ENCODE assay signal across 21 cellular contexts in genomic region chr11:74462631-74463030, GRCh38. TPM values are rescaled to one million over a fixed set of nuclear protein-coding genes. Genes with fewer than 3 reads are reported as not detected.
DNase-seq lines count a peak whose midpoint lies in the region; ATAC-seq, FAIRE-seq and TF ChIP-seq lines count a peak whose summit lies in the region.
"Had no signal": no experiment of that assay in that cellular context is flagged by ENCODE, and none has a peak within 500 bp of the region (broad histone marks: within the 10 kb centered on the region; RNA-seq: fewer than 3 reads in every experiment).

No MANE protein-coding gene starts in this region.

- DNase-seq in Ammon's horn (ENCODE audit: low spot score) (peak; percentile 34), MV-4-11 (lab: John Stamatoyannopoulos, UW) (peak; percentile 50), coronary artery (ENCODE audit: low spot score) (no peak), pancreas (no peak), erythroblast (lab: John Stamatoyannopoulos, UW) (no peak), HT-29 (ENCODE audit: low spot score) (no peak)
- no peak for DNase-seq in activated naive CD4-positive, alpha-beta T cell treated with Interleukin-2 at 50 U/mL for 16 hours
- no peak for DNase-seq in effector memory CD4-positive, alpha-beta T cell
- DNase-seq: activated CD4-positive, alpha-beta T cell treated with anti-CD3 and anti-CD28 coated beads, Interleukin-2, amount 50 U/mL, for 1 hour; activated naive CD4-positive, alpha-beta T cell treated with anti-CD3 and anti-CD28 coated beads, Interleukin-2, amount 10 ng/mL, durations not matched to agents 7 days and 5 days; CD8-positive, alpha-beta T cell; cortex of kidney; DND-41; H9; natural killer cell; NCI-H226; stimulated activated CD4-positive, alpha-beta T cell treated with anti-CD3 and anti-CD28 coated beads, Interleukin-12 subunit alpha, Interleukin-12 subunit beta, amount 100 ng/mL, for 4 hours; stimulated activated naive CD4-positive, alpha-beta T cell had no signal

- no peaks in the 10 kb centered on the region for H3K9me3 ChIP-seq in pancreas
- no peaks in the 10 kb centered on the region for H3K9me3 ChIP-seq in effector memory CD4-positive, alpha-beta T cell (ENCODE audit: control insufficient read depth, low read length)
- H3K9me3 ChIP-seq: gastrocnemius medialis, SJSA1 had no signal

- FAIRE-seq in pancreas (lab: Jason Lieb, UNC): no peak
- FAIRE-seq: TTC549 had no signal

- H3K27ac ChIP-seq in coronary artery: peak overlapping the region; percentile 9 to 79
- H3K27ac ChIP-seq in pancreas: peak overlapping the region in 3 of 4 donors; percentile 22 to 82 (median 81)
- H3K27ac ChIP-seq in effector memory CD4-positive, alpha-beta T cell (ENCODE audit: insufficient read depth, low read length, poor library complexity, severe bottlenecking): no peak overlapping the region
- H3K27ac ChIP-seq: SJSA1 had no signal

- H3K27me3 ChIP-seq in pancreas: no peaks in the 10 kb centered on the region
- H3K27me3 ChIP-seq in effector memory CD4-positive, alpha-beta T cell (replicated peaks; ENCODE audit: control insufficient read depth, insufficient read depth, low read length, poor library complexity, severe bottlenecking): peaks cover 8% of the 10 kb centered on the region
- H3K27me3 ChIP-seq: gastrocnemius medialis, SJSA1 had no signal

- 81 to 88% methylated on average over 5 of the region's 5 CpGs for WGBS in pancreas, 2 donors

- TF ChIP-seq CTCF in coronary artery (IDR thresholded peaks at IDR 0.05) (no peak), pancreas (IDR thresholded peaks at IDR 0.05) (no peak)

- no peak for TF ChIP-seq POLR2A in erythroblast (IDR thresholded peaks at IDR 0.05; ENCODE audit: low read length)

- intact Hi-C loops in pancreas (cut with DNase I): loop anchor here in 1 of 3 donors (10.0 kb wide), 1 partner anchor 92 kb away; no protein-coding TSS in a partner anchor

- H3K4me3 ChIP-seq in coronary artery (no peak overlapping the region), pancreas (no peak overlapping the region)
- no peak overlapping the region for H3K4me3 ChIP-seq in effector memory CD4-positive, alpha-beta T cell (ENCODE audit: insufficient read depth, low read depth, low read length, poor library complexity, severe bottlenecking)
- H3K4me3 ChIP-seq: SJSA1 had no signal

- H3K36me3 ChIP-seq in pancreas: no peaks in the 10 kb centered on the region
- H3K36me3 ChIP-seq in effector memory CD4-positive, alpha-beta T cell (ENCODE audit: control insufficient read depth, insufficient read depth, low read length): no peaks in the 10 kb centered on the region
- H3K36me3 ChIP-seq: gastrocnemius medialis, SJSA1 had no signal

- no peak for ATAC-seq in pancreas
- ATAC-seq: CD8-positive, alpha-beta T cell had no signal

- peaks cover 0 to 7% (median 4%) of the 10 kb centered on the region in 3 donors for H3K4me1 ChIP-seq in pancreas
- no peaks in the 10 kb centered on the region for H3K4me1 ChIP-seq in effector memory CD4-positive, alpha-beta T cell (ENCODE audit: control insufficient read depth, insufficient read depth, low read length, poor library complexity, severe bottlenecking)
- H3K4me1 ChIP-seq: SJSA1 had no signal

RNA-seq across cellular contexts. Expression of gene KCNE3, which starts 4.7 kb away (rescaled TPM):
- 10 to 100 TPM in 1 of 6 donors, 1 to 10 TPM in 5; 4.2 to 10.9 (median 6.1) TPM for total RNA-seq in pancreas
- 1 to 10 TPM; 4.1 to 4.4 TPM for polyA plus RNA-seq in pancreas
- 59.1 and 79.2 TPM in 2 replicates for total RNA-seq in HT-29 (2014; rRNA removed; shearing (Covaris generic))
- total RNA-seq: CD8-positive, alpha-beta T cell; SJSA1 had no signal

RNA-seq across cellular contexts. Expression of gene LIPT2, which starts 30.9 kb away (rescaled TPM):
- 1 to 10 TPM in 5 of 6 donors, under 1 TPM in 1; 0.71 to 4.1 (median 2.2) TPM for total RNA-seq in pancreas
- polyA plus RNA-seq in pancreas: 1 to 10 TPM; 1.3 to 1.6 TPM
- total RNA-seq in HT-29 (2014; rRNA removed; shearing (Covaris generic)): 27.2 and 29.1 TPM in 2 replicates

Comparison
In these comparisons a context has a peak if more than half of its experiments do, and no peak if none do; other contexts are left out.
1. DNase-seq: peak in Ammon's horn (single experiment) and MV-4-11 (single experiment); none in coronary artery (single experiment), pancreas (0 of 6), activated naive CD4-positive, alpha-beta T cell treated with Interleukin-2 at 50 U/mL for 16 hours (single experiment), erythroblast (0 of 2), effector memory CD4-positive, alpha-beta T cell (0 of 3) and HT-29 (single experiment).